35 cellular contexts compared by ENCODE assay signal in genomic region chr12:19836056-19836455, GRCh38.
"Had no signal": no experiment of that assay in that cellular context is flagged by ENCODE, and none has a peak within 500 bp of the region (broad histone marks: within the 10 kb centered on the region; RNA-seq: fewer than 3 reads in every experiment).

No MANE protein-coding gene starts in this region.

- H3K4me2 ChIP-seq: KMS-11 had no signal

- H3K27ac ChIP-seq: KMS-11 had no signal

- DNase-seq: Karpas-422, Kasumi-1, KBM-7, KG1, MG63, MM.1S, MV-4-11, NCI-H1048, NCI-H1092, NCI-H1092 treated with DMSO at 0.1 percent for 48 hours, NCI-H1105, NCI-H1105 treated with DMSO at 0.1 percent for 48 hours, NCI-H1417, NCI-H1417 treated with DMSO at 0.1 percent for 48 hours, NCI-H1436, NCI-H1436 treated with DMSO at 0.1 percent for 48 hours, NCI-H146, NCI-H1694, NCI-H1694 treated with DMSO at 0.1 percent for 48 hours, NCI-H187, NCI-H187 treated with DMSO at 0.1 percent for 48 hours, NCI-H1930, NCI-H2029, NCI-H2029 treated with DMSO at 0.1 percent for 48 hours, NCI-H2081, NCI-H2081 treated with DMSO at 0.1 percent for 48 hours, NCI-H2107, NCI-H2171, NCI-H2171 treated with DMSO at 0.1 percent for 48 hours, NCI-H2227 treated with DMSO at 0.1 percent for 48 hours, NCI-H226, NCI-H345, NCI-H446, NCI-H446 treated with DMSO at 0.1 percent for 48 hours had no signal

- H3K9me3 ChIP-seq: MG63 had no signal

- H3K27me3 ChIP-seq: MG63 had no signal

- H3K9ac ChIP-seq: KMS-11 had no signal

- H3K4me3 ChIP-seq: MG63 had no signal

- H3K36me3 ChIP-seq: MG63 had no signal
